2 cellular contexts compared by ENCODE assay signal in genomic region chr11:18313985-18314763, GRCh38.
TF ChIP-seq lines count a peak whose summit lies in the region.

No MANE protein-coding gene starts in this region.

TF ChIP-seq in HepG2, 621 proteins besides CTCF, POLR2A, EP300 and RAD21:
- TF ChIP-seq NKX3-1 (CRISPR knock-in tag; IDR thresholded peaks at IDR 0.05) (no peak), HES4 (CRISPR knock-in tag; IDR thresholded peaks at IDR 0.05; ENCODE audit: borderline replicate concordance) (no peak), REXO4 (CRISPR knock-in tag; IDR thresholded peaks at IDR 0.05; ENCODE audit: borderline replicate concordance) (no peak), ZNF281 (CRISPR knock-in tag; IDR thresholded peaks at IDR 0.05; ENCODE audit: borderline replicate concordance) (peak; percentile 44; the same call in 1 of the 2 replicates), FOSL2 (CRISPR knock-in tag; IDR thresholded peaks at IDR 0.05) (peak; percentile 60), ZBTB33 (CRISPR knock-in tag; IDR thresholded peaks at IDR 0.05) (peak; percentile 28; the same call in 1 of the 2 replicates), ARNT2 (CRISPR knock-in tag; IDR thresholded peaks at IDR 0.05; ENCODE audit: low read depth) (no peak), ZMAT3 (CRISPR knock-in tag; conservative IDR thresholded peaks at IDR 0.05) (no peak), ZNF503 (CRISPR knock-in tag; IDR thresholded peaks at IDR 0.05) (no peak)

TF ChIP-seq in K562, 482 proteins besides CTCF, POLR2A, EP300 and RAD21 (continues in another document):
- TF ChIP-seq PTRF (tag; IDR thresholded peaks at IDR 0.05), result 0 out of 2 replicates have a peak, but pooled peaks have one; percentile 20
- TF ChIP-seq ZBTB33 (CRISPR knock-in tag; IDR thresholded peaks at IDR 0.05), result 0 out of 2 replicates have a peak, but pooled peaks have one; percentile 10
- no peak for TF ChIP-seq ZNF12 (CRISPR knock-in tag; IDR thresholded peaks at IDR 0.05)
- no peak for TF ChIP-seq TEAD1 (CRISPR knock-in tag; IDR thresholded peaks at IDR 0.05)
- no peak for TF ChIP-seq EWSR1 (IDR thresholded peaks at IDR 0.05; ENCODE audit: borderline replicate concordance, low read depth, partially characterized antibody)
- no peak for TF ChIP-seq ETV5 (CRISPR knock-in tag; IDR thresholded peaks at IDR 0.05; ENCODE audit: low read depth)
- peak; percentile 78 for TF ChIP-seq ATF3 (IDR thresholded peaks at IDR 0.05)
- TF ChIP-seq ATF3 (CRISPR knock-in tag; conservative IDR thresholded peaks at IDR 0.05), result no peak
- no peak for TF ChIP-seq ZBTB2 (IDR thresholded peaks at IDR 0.05)
- no peak for TF ChIP-seq CAMTA2 (CRISPR knock-in tag; conservative IDR thresholded peaks at IDR 0.05)
- TF ChIP-seq SIRT6 (IDR thresholded peaks at IDR 0.05; ENCODE audit: low read depth, low read length), result no peak
- no peak for TF ChIP-seq U2AF1 (optimal IDR thresholded peaks at IDR 0.05; ENCODE audit: low read depth, low read length)
- no peak for TF ChIP-seq PYGO2 (tag; IDR thresholded peaks at IDR 0.05)
- TF ChIP-seq NFYB (IDR thresholded peaks at IDR 0.05; ENCODE audit: extremely low read depth, insufficient read length), result no peak
- TF ChIP-seq NFATC3 (IDR thresholded peaks at IDR 0.05), result peak; percentile 97
- TF ChIP-seq SMARCA4 (IDR thresholded peaks at IDR 0.05), result peak; percentile 9; the same call in 1 of the 2 replicates
- no peak for TF ChIP-seq TAF7 (tag; IDR thresholded peaks at IDR 0.05)
- TF ChIP-seq NRF1 (conservative IDR thresholded peaks at IDR 0.05 in 1 of 2, IDR thresholded peaks at IDR 0.05 in 1 of 2), result peak in 1 of 2 experiments; percentile 27; a peak in 1 of 4 replicates
- TF ChIP-seq POLR3A (IDR thresholded peaks at IDR 0.05; ENCODE audit: borderline replicate concordance, extremely low read depth, insufficient read depth, insufficient read length), result no peak
- no peak for TF ChIP-seq DLX4 (CRISPR knock-in tag; IDR thresholded peaks at IDR 0.05)
- no peak for TF ChIP-seq ZNF644 (tag; IDR thresholded peaks at IDR 0.05; ENCODE audit: low read depth)
- no peak for TF ChIP-seq HNRNPK (IDR thresholded peaks at IDR 0.05; ENCODE audit: low read depth, low read length, poor library complexity, severe bottlenecking)
- peak; percentile 55; the same call in 1 of the 2 replicates for TF ChIP-seq CREM (IDR thresholded peaks at IDR 0.05; ENCODE audit: low read depth)
- 0 out of 2 replicates have a peak, but pooled peaks have one; percentile 6 for TF ChIP-seq BCOR (IDR thresholded peaks at IDR 0.05)
- TF ChIP-seq MAFK (IDR thresholded peaks at IDR 0.05; ENCODE audit: low read length), result peak; percentile 17; the same call in 1 of the 2 replicates
- TF ChIP-seq BRF1 (IDR thresholded peaks at IDR 0.05; ENCODE audit: borderline replicate concordance, extremely low read depth, insufficient read length), result no peak
- no peak for TF ChIP-seq SIX5 (IDR thresholded peaks at IDR 0.05; ENCODE audit: borderline replicate concordance in 1 of 2, insufficient read depth in 1 of 2, low read depth in 1 of 2, low read length in 2 of 2)
- TF ChIP-seq GTF2E2 (tag; IDR thresholded peaks at IDR 0.05), result no peak
- no peak for TF ChIP-seq HSF4 (CRISPR knock-in tag; IDR thresholded peaks at IDR 0.05; ENCODE audit: borderline replicate concordance)
- no peak for TF ChIP-seq COPS2 (conservative IDR thresholded peaks at IDR 0.05)
- peak; percentile 52 for TF ChIP-seq ZNF316 (IDR thresholded peaks at IDR 0.05)
- no peak; the same call in none of the 2 replicates for TF ChIP-seq ARID1B (IDR thresholded peaks at IDR 0.05)
- TF ChIP-seq C11orf30 (IDR thresholded peaks at IDR 0.05; ENCODE audit: low read depth), result peak; percentile 47; the same call in 1 of the 2 replicates
- no peak for TF ChIP-seq BRCA1 (IDR thresholded peaks at IDR 0.05)
- TF ChIP-seq BRCA1 (CRISPR knock-in tag; IDR thresholded peaks at IDR 0.05), result no peak
- TF ChIP-seq JUND (IDR thresholded peaks at IDR 0.05; ENCODE audit: borderline replicate concordance, low read depth, low read length), result peak; percentile 83
- peak; percentile 52; the same call in 1 of the 3 replicates for TF ChIP-seq JUND (tag; IDR thresholded peaks at IDR 0.05; ENCODE audit: borderline replicate concordance, low read depth, low read length)
- TF ChIP-seq CREB3L1 (IDR thresholded peaks at IDR 0.05; ENCODE audit: borderline replicate concordance, low read depth), result no peak
- no peak for TF ChIP-seq SREBF1 (IDR thresholded peaks at IDR 0.05; ENCODE audit: borderline replicate concordance, low read depth, low read length)
- TF ChIP-seq ZBTB40 (IDR thresholded peaks at IDR 0.05), result no peak
- TF ChIP-seq ZBTB40 (CRISPR knock-in tag; IDR thresholded peaks at IDR 0.05), result no peak
- TF ChIP-seq ZKSCAN1 (IDR thresholded peaks at IDR 0.05; ENCODE audit: low read depth, low read length), result peak; percentile 83; the same call in 1 of the 2 replicates
- peak; percentile 32; the same call in 1 of the 2 replicates for TF ChIP-seq SMARCA5 (IDR thresholded peaks at IDR 0.05)
- TF ChIP-seq PBX2 (CRISPR knock-in tag; IDR thresholded peaks at IDR 0.05; ENCODE audit: low read depth), result no peak
- TF ChIP-seq PBX2 (tag; conservative IDR thresholded peaks at IDR 0.05; ENCODE audit: low read depth), result no peak
- peak; percentile 63 for TF ChIP-seq DPF2 (IDR thresholded peaks at IDR 0.05)
- no peak for TF ChIP-seq STAT5B (CRISPR knock-in tag; IDR thresholded peaks at IDR 0.05)
- peak; percentile 2; the same call in 1 of the 2 replicates for TF ChIP-seq NFRKB (IDR thresholded peaks at IDR 0.05; ENCODE audit: low read depth)
- TF ChIP-seq NFE2 (IDR thresholded peaks at IDR 0.05; ENCODE audit: low read depth), result peak; percentile 84
